ENCODE assay signal across 9 cellular contexts in the genomic region with DNA sequence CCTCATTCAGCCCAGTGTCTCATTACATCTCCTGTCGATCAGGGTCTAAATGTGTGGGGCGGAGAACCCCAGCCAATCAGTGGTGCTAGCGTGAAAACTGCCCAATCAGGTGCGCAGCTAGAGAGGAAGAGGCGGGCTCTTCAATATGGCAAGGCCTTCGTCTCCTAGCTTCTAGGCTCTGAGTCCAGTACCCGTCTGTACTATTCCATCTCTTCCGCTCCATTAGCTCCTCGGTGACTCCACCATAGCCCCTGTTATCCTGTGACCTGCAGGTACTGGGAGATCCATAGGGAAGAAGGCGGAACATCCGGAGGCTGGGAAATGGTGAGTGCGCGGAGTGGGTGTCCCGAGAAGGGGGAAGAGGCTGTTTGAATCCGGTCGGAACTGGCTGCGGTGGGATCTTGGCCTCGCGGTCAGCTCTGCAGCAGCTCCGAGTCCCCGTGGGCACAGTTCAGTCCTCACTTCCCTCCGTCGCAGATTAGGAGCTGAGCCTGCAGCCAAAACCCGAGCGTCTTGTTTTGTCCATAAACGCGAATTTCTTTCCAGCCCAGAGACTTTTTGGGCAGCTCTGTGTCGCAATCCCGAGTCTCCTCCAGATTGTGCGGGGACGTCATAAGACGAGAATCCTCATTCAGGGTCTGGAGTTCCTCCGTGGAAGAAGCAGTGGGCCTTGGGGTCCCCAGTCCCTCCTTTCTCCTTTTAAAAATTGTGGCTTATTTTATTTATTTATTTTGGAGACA. TPM values are rescaled to one million over a fixed set of nuclear protein-coding genes. Genes with fewer than 3 reads are reported as not detected.
DNase-seq lines count a peak whose midpoint lies in the region; ATAC-seq, FAIRE-seq and TF ChIP-seq lines count a peak whose summit lies in the region.
"Had no signal": no experiment of that assay in that cellular context is flagged by ENCODE, and none has a peak within 500 bp of the region (broad histone marks: within the 10 kb centered on the region; RNA-seq: fewer than 3 reads in every experiment).

A gene (plus strand): TSS at position 134 of the 740 bp plus-strand sequence. CDS start 188 bp downstream, at position 322.

- no peaks in the 10 kb centered on the region for H3K36me3 ChIP-seq in ovary

- peak; percentile 43 for FAIRE-seq in endometrium (lab: Jason Lieb, UNC)

- peak within 1 kb of the TSS; percentile 40 for H3K4me3 ChIP-seq in ovary

- no peak for TF ChIP-seq EP300 in ovary (IDR thresholded peaks at IDR 0.05)

- TF ChIP-seq CTCF in ovary (IDR thresholded peaks at IDR 0.05): no peak

- TF ChIP-seq POLR2A in ovary (IDR thresholded peaks at IDR 0.05): no peak

- H3K27ac ChIP-seq in ovary: peak within 1 kb of the TSS; percentile 26 to 84
- H3K27ac ChIP-seq: KMS-11 had no signal

- H3K9me3 ChIP-seq in ovary: no peaks in the 10 kb centered on the region

- WGBS in ovary, 3 donors: 1 to 26% (median 7%) methylated on average over 33 of the region's 33 CpGs

- H3K4me1 ChIP-seq in ovary (ENCODE audit: insufficient read depth): no peaks in the 10 kb centered on the region

- intact Hi-C loops in ovary (cut with DNase I): no loop called here

- H3K27me3 ChIP-seq in ovary: no peaks in the 10 kb centered on the region

- ATAC-seq in HG02884 (IDR thresholded peaks at IDR 0.05; ENCODE audit: unreplicated experiment) (no peak), HG02970 (IDR thresholded peaks at IDR 0.05; ENCODE audit: low FRiP score, unreplicated experiment) (no peak)

- peak; percentile 9 to 18 for DNase-seq in stimulated activated CD4-positive, alpha-beta T cell treated with anti-CD3 and anti-CD28 coated beads, Interleukin-12 subunit alpha, Interleukin-12 subunit beta, amount 100 ng/mL, for 24 hours (ENCODE audit: low read depth in 2 of 2)
- DNase-seq in stimulated activated CD4-positive, alpha-beta T cell treated with anti-CD3 and anti-CD28 coated beads, Interleukin-4, amount 100 ng/mL, for 24 hours: no peak
- DNase-seq in ovary (peak; percentile 72 to 88 (median 83)), T-helper 1 cell (no peak), cortex of kidney (lab: John Stamatoyannopoulos, UW) (no peak)

RNA-seq across cellular contexts. Expression of the gene that starts here (rescaled TPM):
- 10 to 100 TPM in 5 of 7 donors, 1 to 10 TPM in 2; 4.5 to 20.2 (median 13.3) TPM for total RNA-seq in ovary
- polyA plus RNA-seq in ovary: 1 to 10 TPM; 1.1 to 2.8 TPM

Comparison
In these comparisons a context has a peak if more than half of its experiments do, and no peak if none do; other contexts are left out.
1. DNase-seq: peak in stimulated activated CD4-positive, alpha-beta T cell treated with anti-CD3 and anti-CD28 coated beads, Interleukin-12 subunit alpha, Interleukin-12 subunit beta, amount 100 ng/mL, for 24 hours (2 of 2) and ovary (5 of 5); none in stimulated activated CD4-positive, alpha-beta T cell treated with anti-CD3 and anti-CD28 coated beads, Interleukin-4, amount 100 ng/mL, for 24 hours (single experiment), T-helper 1 cell (0 of 5) and cortex of kidney (single experiment).